ENCODE assay signal across 8 cellular contexts in the genomic region with DNA sequence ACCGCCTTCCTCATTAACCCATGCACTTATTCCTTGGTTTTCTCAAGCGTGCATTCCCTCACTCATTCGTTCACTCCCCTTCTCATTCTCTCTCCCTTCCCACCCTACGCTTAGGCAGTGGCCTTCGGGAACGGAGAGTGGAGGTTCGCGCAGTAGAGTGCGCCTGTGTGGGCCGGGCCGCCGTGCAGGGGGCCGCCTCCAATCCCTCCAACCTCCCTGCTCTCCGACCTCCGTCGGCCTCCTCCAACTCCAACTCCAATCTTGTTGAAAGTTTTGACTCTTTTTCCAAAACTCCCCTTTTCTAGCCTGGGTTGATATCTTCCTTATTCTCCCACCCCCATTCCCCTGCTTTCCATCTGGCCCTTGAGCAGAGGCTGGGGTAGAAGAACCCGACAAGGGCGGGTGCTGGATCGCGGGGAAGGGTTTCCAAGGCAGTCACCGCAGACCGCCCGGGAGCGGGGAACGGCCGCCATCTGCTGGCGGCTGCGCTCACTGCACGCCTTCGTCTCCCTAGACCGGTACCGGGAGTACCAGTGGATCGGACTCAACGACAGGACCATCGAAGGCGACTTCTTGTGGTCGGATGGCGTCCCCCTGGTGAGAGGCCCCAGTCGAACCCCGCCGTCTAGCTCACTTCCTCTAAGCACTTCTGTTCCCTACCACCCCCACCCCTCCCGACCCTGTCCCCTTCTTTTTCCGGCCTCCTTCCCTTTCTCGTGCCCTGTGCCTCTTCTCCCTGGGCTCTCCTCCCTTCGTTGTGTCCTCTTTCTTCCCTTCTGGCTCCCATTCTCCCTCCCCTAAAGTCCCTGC. TPM values are rescaled to one million over a fixed set of nuclear protein-coding genes. Genes with fewer than 3 reads are reported as not detected.
DNase-seq lines count a peak whose midpoint lies in the region; ATAC-seq and TF ChIP-seq lines count a peak whose summit lies in the region.

No MANE protein-coding gene starts in this region.

- 2% methylated on average over 45 of the region's 45 CpGs for WGBS in lung, 2 donors

- TF ChIP-seq CTCF in lung (IDR thresholded peaks at IDR 0.05; ENCODE audit: control extremely low read depth, extremely low read depth) = peak; percentile 87

- H3K4me1 ChIP-seq in duodenal mucosa (ENCODE audit: control insufficient read depth in 1 of 2, insufficient read depth in 2 of 2, low read length in 2 of 2) = peaks cover 49 to 52% of the 10 kb centered on the region in 2 donors
- peaks cover 11 to 17% of the 10 kb centered on the region in 2 donors for H3K4me1 ChIP-seq in lung (ENCODE audit: control insufficient read depth in 2 of 2, insufficient read depth in 2 of 2, low read length in 2 of 2)

- H3K27ac ChIP-seq in duodenal mucosa (ENCODE audit: low read depth, low read length) (no peak overlapping the region), lung (ENCODE audit: low read depth in 1 of 2, low read length in 1 of 2) (no peak overlapping the region)

- ATAC-seq in lung (ENCODE audit: insufficient read depth, low FRiP score) = peak; percentile 58
- ATAC-seq in GM21381 (IDR thresholded peaks at IDR 0.05; ENCODE audit: unreplicated experiment) = no peak

- peak; percentile 70 for DNase-seq in SIG-M5 treated with dmso at 0.1 percent for 504 hours (lab: John Stamatoyannopoulos, UW; ENCODE audit: unreplicated experiment)
- no peak for DNase-seq in SIG-M5 (lab: John Stamatoyannopoulos, UW)
- peak; percentile 35 for DNase-seq in NCI-H226
- peak; percentile 79 to 83 for DNase-seq in activated CD4-positive, alpha-beta T cell treated with anti-CD3 and anti-CD28 coated beads, Interleukin-2, amount 50 U/mL, for 48 hours
- peak; percentile 68 for DNase-seq in lung (ENCODE audit: low spot score)
- peak; percentile 24 to 78 (median 59) for DNase-seq in stimulated activated CD4-positive, alpha-beta T cell treated with anti-CD3 and anti-CD28 coated beads, TNF-alpha, amount 100 ng/mL, for 1 hour (ENCODE audit: low read depth in 3 of 3, low spot score in 1 of 3)

- H3K9me3 ChIP-seq in duodenal mucosa (ENCODE audit: control insufficient read depth in 1 of 2, low read length in 2 of 2) (no peaks in the 10 kb centered on the region), lung (ENCODE audit: control insufficient read depth in 2 of 2, insufficient read depth in 1 of 2, low read length in 1 of 2) (no peaks in the 10 kb centered on the region)

- H3K27me3 ChIP-seq in duodenal mucosa (ENCODE audit: control insufficient read depth in 1 of 2, insufficient read depth in 2 of 2, low read length in 2 of 2) (peaks cover 0 to 10% of the 10 kb centered on the region in 2 donors), lung (ENCODE audit: control insufficient read depth, insufficient read depth) (no peaks in the 10 kb centered on the region)

- H3K4me3 ChIP-seq in duodenal mucosa (ENCODE audit: low read depth in 1 of 2, low read length in 2 of 2) (peak overlapping the region; percentile 16 to 68), lung (no peak overlapping the region)

- peak overlapping the region in 1 of 2 donors; percentile 37 for H3K9ac ChIP-seq in duodenal mucosa (ENCODE audit: low read depth in 1 of 2, low read length in 2 of 2)

- no peaks in the 10 kb centered on the region for H3K36me3 ChIP-seq in duodenal mucosa (ENCODE audit: control insufficient read depth in 1 of 2, insufficient read depth in 2 of 2, low read length in 2 of 2)
- no peaks in the 10 kb centered on the region for H3K36me3 ChIP-seq in lung (ENCODE audit: control insufficient read depth in 2 of 2, insufficient read depth in 2 of 2, low read length in 2 of 2)

RNA-seq across cellular contexts. Expression of gene BCAN, which starts 15.4 kb away (rescaled TPM):
- total RNA-seq in lung = 1 to 10 TPM in 1 of 2 donors, under 1 TPM in 1; 0.18 to 1.1 TPM
- under 1 TPM; 0.05 to 0.06 TPM for polyA plus RNA-seq in lung

RNA-seq across cellular contexts. Expression of gene NES, which starts 19.8 kb away (rescaled TPM):
- 10 to 100 TPM; 37.3 to 57.4 TPM for total RNA-seq in lung
- polyA plus RNA-seq in lung = 10 to 100 TPM; 17.6 to 31.1 TPM

RNA-seq across cellular contexts. Expression of gene HAPLN2, which starts 38.2 kb away (rescaled TPM):
- under 1 TPM in 1 of 2 donors, not detected in 1; 0.18 TPM for total RNA-seq in lung
- under 1 TPM; 0.24 to 0.31 TPM for polyA plus RNA-seq in lung

RNA-seq across cellular contexts. Expression of gene CRABP2, which starts 48.0 kb away (rescaled TPM):
- total RNA-seq in lung = 10 to 100 TPM in 1 of 2 donors, 1 to 10 TPM in 1; 5.8 to 13.6 TPM
- polyA plus RNA-seq in lung = 1 to 10 TPM; 1.3 to 4.0 TPM

RNA-seq across cellular contexts. Expression of gene GPATCH4, which starts 56.1 kb away (rescaled TPM):
- total RNA-seq in lung = 10 to 100 TPM; 11.9 to 30.6 TPM
- 10 to 100 TPM; 18.6 to 34.3 TPM for polyA plus RNA-seq in lung
